30 cellular contexts compared by ENCODE assay signal in the genomic region with DNA sequence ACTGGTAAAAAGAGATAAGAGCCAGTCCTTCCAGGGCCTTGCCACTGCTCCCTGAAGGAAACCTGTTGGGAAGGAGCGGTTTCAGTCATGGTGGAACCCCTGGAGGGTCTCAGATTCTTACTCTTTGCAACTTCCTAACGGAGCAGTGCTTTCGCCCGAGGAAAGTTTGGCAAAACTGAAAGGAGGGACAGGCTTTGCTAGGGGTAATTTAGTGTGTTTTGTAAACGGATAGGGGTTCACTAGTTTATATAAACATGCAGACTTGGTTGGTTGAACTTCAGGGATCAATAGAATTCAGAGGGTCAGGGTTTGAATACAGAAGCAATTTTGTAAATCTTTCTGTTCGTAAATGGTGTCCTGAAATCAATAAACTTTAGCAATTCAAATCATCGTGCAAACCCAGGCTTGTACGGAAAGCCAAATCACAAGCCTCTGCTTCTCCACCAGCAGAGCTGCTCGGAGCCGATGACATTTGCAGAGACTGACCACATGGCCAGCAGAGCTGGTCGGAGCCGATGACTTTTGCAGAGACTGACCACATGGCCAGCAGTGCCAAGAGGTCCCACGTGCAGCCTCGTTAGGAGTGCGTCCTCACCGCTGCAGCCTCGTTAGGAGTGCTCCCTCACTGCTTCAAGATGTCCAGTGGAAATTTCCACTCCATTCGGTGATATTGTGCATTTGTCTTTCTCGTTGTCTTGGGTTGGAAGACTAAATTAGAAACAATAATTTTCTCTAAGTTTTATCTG. TPM values are rescaled to one million over a fixed set of nuclear protein-coding genes. Genes with fewer than 3 reads are reported as not detected.
A peak's percentile ranks its signal among the peaks of the same experiment; 100 is the strongest.
DNase-seq lines count a peak whose midpoint lies in the region; ATAC-seq and TF ChIP-seq lines count a peak whose summit lies in the region.
"Had no signal": no experiment of that assay in that cellular context is flagged by ENCODE, and none has a peak within 500 bp of the region (broad histone marks: within the 10 kb centered on the region; RNA-seq: fewer than 3 reads in every experiment).

No MANE protein-coding gene starts in this region.

- H3K4me1 ChIP-seq in left ventricle myocardium inferior: no peaks in the 10 kb centered on the region
- H3K4me1 ChIP-seq in neural progenitor cell: peaks cover 9% of the 10 kb centered on the region
- H3K4me1 ChIP-seq: BLaER1 had no signal

- H2AFZ ChIP-seq in neural progenitor cell (replicated peaks): no peak overlapping the region

- H3K79me2 ChIP-seq in neural progenitor cell (ENCODE audit: low read depth): no peaks in the 10 kb centered on the region

- no peaks in the 10 kb centered on the region for H3F3A ChIP-seq in neural progenitor cell (ENCODE audit: low read depth)

- H3K4me3 Mint-ChIP-seq in neural progenitor cell: no peak overlapping the region
- no peak overlapping the region for H3K4me3 Mint-ChIP-seq in type B pancreatic cell
- H3K4me3 Mint-ChIP-seq: activated naive CD4-positive, alpha-beta T cell treated with anti-CD3 and anti-CD28 coated beads, Interleukin-2, amount 50 U/mL, for 24 hours; natural killer cell had no signal

- H3K9me3 ChIP-seq in left ventricle myocardium inferior (replicated peaks) (peaks cover 6% of the 10 kb centered on the region), neural progenitor cell (ENCODE audit: low read depth) (no peaks in the 10 kb centered on the region)
- H3K9me3 ChIP-seq: BLaER1 had no signal

- H4K20me1 ChIP-seq in neural progenitor cell (ENCODE audit: low read depth): no peaks in the 10 kb centered on the region
- H4K20me1 ChIP-seq: BLaER1 had no signal

- peak overlapping the region; percentile 54 for H3K27ac Mint-ChIP-seq in neural progenitor cell
- peak overlapping the region; percentile 43 for H3K27ac Mint-ChIP-seq in type B pancreatic cell
- H3K27ac Mint-ChIP-seq: activated naive CD4-positive, alpha-beta T cell treated with anti-CD3 and anti-CD28 coated beads, Interleukin-2, amount 50 U/mL, for 24 hours; natural killer cell had no signal

- H3K4me3 ChIP-seq in fibroblast of mammary gland (ENCODE audit: control insufficient read depth, low read depth, low read length) (no peak overlapping the region), left ventricle myocardium inferior (no peak overlapping the region), neural progenitor cell (no peak overlapping the region)
- H3K4me3 ChIP-seq: BLaER1, GM12878, lung had no signal

- H3K9me3 Mint-ChIP-seq in neural progenitor cell: no peaks in the 10 kb centered on the region
- H3K9me3 Mint-ChIP-seq in type B pancreatic cell: peaks cover 6% of the 10 kb centered on the region
- H3K9me3 Mint-ChIP-seq: activated naive CD4-positive, alpha-beta T cell treated with anti-CD3 and anti-CD28 coated beads, Interleukin-2, amount 50 U/mL, for 24 hours; natural killer cell had no signal

- H3K36me3 ChIP-seq in left ventricle myocardium inferior: no peaks in the 10 kb centered on the region
- no peaks in the 10 kb centered on the region for H3K36me3 ChIP-seq in neural progenitor cell
- H3K36me3 ChIP-seq: BLaER1, brain microvascular endothelial cell had no signal

- H3K27ac ChIP-seq in left ventricle myocardium inferior (replicated peaks) (peak overlapping the region; percentile 35), neural progenitor cell (no peak overlapping the region)
- H3K27ac ChIP-seq: BLaER1, brain microvascular endothelial cell had no signal

- intact Hi-C loops in left ventricle myocardium inferior (cut with micrococcal nuclease): no loop called here

- H3K4me2 ChIP-seq in neural progenitor cell: no peak overlapping the region
- H3K4me2 ChIP-seq: BLaER1 had no signal

- H3K27me3 Mint-ChIP-seq in neural progenitor cell (ENCODE audit: insufficient read depth, low read depth) (peaks cover 8% of the 10 kb centered on the region), type B pancreatic cell (peaks cover 4% of the 10 kb centered on the region)

- H3K27me3 ChIP-seq in left ventricle myocardium inferior (ENCODE audit: low read depth) (peaks cover 91% of the 10 kb centered on the region), neural progenitor cell (no peaks in the 10 kb centered on the region)
- H3K27me3 ChIP-seq: BLaER1, brain microvascular endothelial cell had no signal

- H3K4me1 Mint-ChIP-seq in neural progenitor cell (peaks cover 15% of the 10 kb centered on the region), type B pancreatic cell (ENCODE audit: unreplicated experiment) (peaks cover 4% of the 10 kb centered on the region)
- H3K4me1 Mint-ChIP-seq: activated naive CD4-positive, alpha-beta T cell treated with anti-CD3 and anti-CD28 coated beads, Interleukin-2, amount 50 U/mL, for 24 hours; natural killer cell had no signal

- DNase-seq in fibroblast of mammary gland (ENCODE audit: low read depth) (peak; percentile 11), left ventricle myocardium inferior (peak; percentile 78), neural progenitor cell (ENCODE audit: low spot score) (peak; percentile 25), type B pancreatic cell (ENCODE audit: extremely low spot score, unreplicated experiment) (no peak), Ammon's horn (ENCODE audit: low spot score) (no peak), NCI-H748 (lab: John Stamatoyannopoulos, UW; ENCODE audit: unreplicated experiment) (no peak)
- DNase-seq: activated CD4-positive, alpha-beta T cell treated with anti-CD3 and anti-CD28 coated beads for 48 hours; amniotic stem cell; brain microvascular endothelial cell; DMS 273 treated with DMSO at 0.1 percent for 48 hours; EL; HCEC 1CT; natural killer cell; NCI-H1436 treated with DMSO at 0.1 percent for 48 hours; NCI-H2081 treated with DMSO at 0.1 percent for 48 hours; NCI-H226; NCI-H748 treated with DMSO at 0.1 percent for 48 hours; retina; SIG-M5; stimulated activated CD4-positive, alpha-beta T cell treated with anti-CD3 and anti-CD28 coated beads, Interleukin-1b, Interleukin-23, amount 100 ng/mL, for 48 hours; stimulated activated naive CD8-positive, alpha-beta T cell treated with anti-CD3 and anti-CD28 coated beads, Interleukin-15, Interleukin-2, amounts not matched to agents 100 U/mL and 50 U/mL, for 24 hours; T-helper 9 cell had no signal

- no peak overlapping the region for H3K9ac ChIP-seq in neural progenitor cell
- H3K9ac ChIP-seq: BLaER1 had no signal

- no peaks in the 10 kb centered on the region for H3K36me3 Mint-ChIP-seq in neural progenitor cell
- H3K36me3 Mint-ChIP-seq in type B pancreatic cell: no peaks in the 10 kb centered on the region
- H3K36me3 Mint-ChIP-seq: activated naive CD4-positive, alpha-beta T cell treated with anti-CD3 and anti-CD28 coated beads, Interleukin-2, amount 50 U/mL, for 24 hours; natural killer cell had no signal

- TF ChIP-seq CTCF in fibroblast of mammary gland (conservative IDR thresholded peaks at IDR 0.05; ENCODE audit: control insufficient read depth, insufficient read depth, low read depth, low read length) (no peak), left ventricle myocardium inferior (IDR thresholded peaks at IDR 0.05; ENCODE audit: borderline replicate concordance) (no peak), neural progenitor cell (IDR thresholded peaks at IDR 0.05) (no peak), type B pancreatic cell (conservative IDR thresholded peaks at IDR 0.05) (no peak)

- ATAC-seq in GM21619 (IDR thresholded peaks at IDR 0.05; ENCODE audit: unreplicated experiment): no peak
- ATAC-seq: GM12878; natural killer cell; Panc1; stimulated activated naive CD8-positive, alpha-beta T cell treated with anti-CD3 and anti-CD28 coated beads, Interleukin-15, Interleukin-2, amounts not matched to agents 100 U/mL and 50 U/mL, for 24 hours had no signal

RNA-seq across cellular contexts. Expression of a gene that starts 28.4 kb away (rescaled TPM):
- total RNA-seq in left ventricle myocardium inferior: 14.4 TPM
- total RNA-seq in neural progenitor cell (ENCODE audit: low replicate concordance): 0.74 and 0.75 TPM in 2 replicates
- total RNA-seq in type B pancreatic cell (ENCODE audit: low replicate concordance): 4.2 and 18.9 TPM in 2 replicates
- total RNA-seq: activated CD8-positive, alpha-beta memory T cell treated with anti-CD3 and anti-CD28 coated beads for 36 hours; glomerular endothelial cell; natural killer cell had no signal

Comparison
In these comparisons a context has a peak if more than half of its experiments do, and no peak if none do; other contexts are left out.
1. DNase-seq: peak in fibroblast of mammary gland (single experiment), left ventricle myocardium inferior (single experiment) and neural progenitor cell (single experiment); none in type B pancreatic cell (single experiment), Ammon's horn (single experiment) and NCI-H748 (single experiment).